Comparison of ENCODE assay signal across 1 cellular context in genomic region chr1:205042911-205043806, GRCh38.
TF ChIP-seq lines count a peak whose summit lies in the region.

Gene CNTN2, plus strand, starts transcription at chr1:205043212. Its CDS starts 9,974 bp downstream, at chr1:205053186.

TF ChIP-seq in WTC11, 78 proteins besides CTCF, POLR2A, EP300 and RAD21 (continued from another document):
- TF ChIP-seq ZNF281 (CRISPR knock-in tag; IDR thresholded peaks at IDR 0.05) (no peak), NR1H2 (CRISPR knock-in tag; IDR thresholded peaks at IDR 0.05) (no peak), NFATC4 (CRISPR knock-in tag; IDR thresholded peaks at IDR 0.05) (no peak), ZBTB43 (CRISPR knock-in tag; IDR thresholded peaks at IDR 0.05) (no peak), ARID4B (CRISPR knock-in tag; IDR thresholded peaks at IDR 0.05; ENCODE audit: borderline replicate concordance) (no peak), MYBL2 (CRISPR knock-in tag; IDR thresholded peaks at IDR 0.05) (no peak)
